Comparison of ENCODE assay signal across 29 cellular contexts in the genomic region with DNA sequence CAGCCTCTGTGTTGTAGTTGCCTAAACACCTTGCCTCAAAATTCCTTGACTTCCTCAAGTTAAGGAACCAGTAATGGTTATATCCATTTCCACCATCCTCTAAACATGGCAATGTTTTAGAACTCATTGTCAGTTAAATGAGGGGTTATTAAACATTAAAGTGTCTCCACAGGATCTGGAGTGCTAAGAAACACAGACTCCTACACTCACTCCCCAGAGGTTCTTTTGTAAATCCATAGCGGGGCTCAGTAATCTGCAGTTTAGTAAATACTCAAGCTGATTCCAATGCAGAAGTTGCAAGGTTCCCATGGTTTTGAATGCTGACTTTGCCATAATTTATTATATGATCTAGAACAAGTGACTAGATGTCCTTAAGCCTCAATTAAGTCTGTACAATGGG.
"Had no signal": no experiment of that assay in that cellular context is flagged by ENCODE, and none has a peak within 500 bp of the region (broad histone marks: within the 10 kb centered on the region; RNA-seq: fewer than 3 reads in every experiment).

No MANE protein-coding gene starts in this region.

- H3K36me3 ChIP-seq: brain microvascular endothelial cell, gastrocnemius medialis, heart left ventricle had no signal

- H3K4me3 ChIP-seq: coronary artery, dorsolateral prefrontal cortex, gastrocnemius medialis, heart left ventricle had no signal

- H3K4me1 ChIP-seq: foreskin keratinocyte, gastrocnemius medialis, heart left ventricle had no signal

- H3K27ac ChIP-seq: brain microvascular endothelial cell, coronary artery, dorsolateral prefrontal cortex, foreskin keratinocyte, gastrocnemius medialis, heart left ventricle had no signal

- DNase-seq: activated CD4-positive, alpha-beta memory T cell treated with anti-CD3 and anti-CD28 coated beads, Interleukin-2, amount 10 ng/mL, durations not matched to agents 7 days and 5 days; activated CD4-positive, alpha-beta T cell treated with anti-CD3 and anti-CD28 coated beads for 1 hour; activated CD4-positive, alpha-beta T cell treated with anti-CD3 and anti-CD28 coated beads for 4 hours; activated CD4-positive, alpha-beta T cell treated with anti-CD3 and anti-CD28 coated beads, Interleukin-2, amount 10 ng/mL, durations not matched to agents 7 days and 5 days; activated CD4-positive, alpha-beta T cell treated with anti-CD3 and anti-CD28 coated beads, Interleukin-2, amount 50 U/mL, for 4 hours; activated CD8-positive, alpha-beta memory T cell treated with anti-CD3 and anti-CD28 coated beads, Interleukin-2, amount 50 U/mL, for 48 hours; activated gamma-delta T cell; activated naive CD4-positive, alpha-beta T cell; activated naive CD4-positive, alpha-beta T cell treated with anti-CD3 and anti-CD28 coated beads, Interleukin-2, amount 50 U/mL, for 16 hours; activated T-cell treated with anti-CD3 and anti-CD28 coated beads for 4 hours; activated T-cell treated with anti-CD3 and anti-CD28 coated beads, Interleukin-2, amount 50 U/mL, for 24 hours; activated T-cell treated with anti-CD3 and anti-CD28 coated beads, Interleukin-2, amount 50 U/mL, for 72 hours; amniotic stem cell; anterior cingulate cortex; brain microvascular endothelial cell; dorsolateral prefrontal cortex; effector memory CD4-positive, alpha-beta T cell; endodermal cell; foreskin keratinocyte; gastrocnemius medialis; glutamatergic neuron; heart left ventricle; T-helper 1 cell; T-helper 2 cell had no signal

- H3K9me3 Mint-ChIP-seq: activated CD4-positive, alpha-beta memory T cell treated with anti-CD3 and anti-CD28 coated beads, Interleukin-2, amount 10 ng/mL, durations not matched to agents 7 days and 5 days; activated CD4-positive, alpha-beta T cell treated with anti-CD3 and anti-CD28 coated beads, Interleukin-2, amount 10 ng/mL, durations not matched to agents 7 days and 5 days; activated T-cell treated with anti-CD3 and anti-CD28 coated beads, Interleukin-2, amount 50 U/mL, for 24 hours; activated T-cell treated with anti-CD3 and anti-CD28 coated beads, Interleukin-2, amount 50 U/mL, for 72 hours; central memory CD8-positive, alpha-beta T cell; dendritic cell treated with granulocyte-macrophage colony-stimulating factor and Interleukin-4, amounts not matched to agents 40 ng/mL and 50 ng/mL, for 4 days; endodermal cell had no signal

- H3K27me3 ChIP-seq: brain microvascular endothelial cell, foreskin keratinocyte, gastrocnemius medialis, heart left ventricle had no signal

- H3K27ac Mint-ChIP-seq: activated CD4-positive, alpha-beta memory T cell treated with anti-CD3 and anti-CD28 coated beads, Interleukin-2, amount 10 ng/mL, durations not matched to agents 7 days and 5 days; activated CD4-positive, alpha-beta T cell treated with anti-CD3 and anti-CD28 coated beads, Interleukin-2, amount 10 ng/mL, durations not matched to agents 7 days and 5 days; activated naive CD8-positive, alpha-beta T cell; activated T-cell treated with anti-CD3 and anti-CD28 coated beads, Interleukin-2, amount 50 U/mL, for 24 hours; activated T-cell treated with anti-CD3 and anti-CD28 coated beads, Interleukin-2, amount 50 U/mL, for 72 hours; dendritic cell treated with granulocyte-macrophage colony-stimulating factor and Interleukin-4, amounts not matched to agents 40 ng/mL and 50 ng/mL, for 4 days; endodermal cell had no signal

- H3K9me3 ChIP-seq: gastrocnemius medialis, heart left ventricle had no signal

- H3K36me3 Mint-ChIP-seq: activated naive CD8-positive, alpha-beta T cell had no signal

- H3K27me3 Mint-ChIP-seq: activated CD4-positive, alpha-beta T cell treated with anti-CD3 and anti-CD28 coated beads, Interleukin-2, amount 10 ng/mL, durations not matched to agents 7 days and 5 days; central memory CD8-positive, alpha-beta T cell had no signal

- H3K4me1 Mint-ChIP-seq: activated CD4-positive, alpha-beta memory T cell treated with anti-CD3 and anti-CD28 coated beads, Interleukin-2, amount 10 ng/mL, durations not matched to agents 7 days and 5 days; activated CD4-positive, alpha-beta T cell treated with anti-CD3 and anti-CD28 coated beads, Interleukin-2, amount 10 ng/mL, durations not matched to agents 7 days and 5 days; central memory CD8-positive, alpha-beta T cell had no signal

- H3K4me3 Mint-ChIP-seq: activated CD4-positive, alpha-beta memory T cell treated with anti-CD3 and anti-CD28 coated beads, Interleukin-2, amount 10 ng/mL, durations not matched to agents 7 days and 5 days; activated CD4-positive, alpha-beta T cell treated with anti-CD3 and anti-CD28 coated beads, Interleukin-2, amount 10 ng/mL, durations not matched to agents 7 days and 5 days; activated naive CD8-positive, alpha-beta T cell; activated T-cell treated with anti-CD3 and anti-CD28 coated beads, Interleukin-2, amount 50 U/mL, for 24 hours; activated T-cell treated with anti-CD3 and anti-CD28 coated beads, Interleukin-2, amount 50 U/mL, for 72 hours; central memory CD8-positive, alpha-beta T cell; dendritic cell treated with granulocyte-macrophage colony-stimulating factor and Interleukin-4, amounts not matched to agents 40 ng/mL and 50 ng/mL, for 4 days; endodermal cell had no signal

- ATAC-seq: activated T-cell treated with anti-CD3 and anti-CD28 coated beads, Interleukin-2, amount 50 U/mL, for 72 hours; esophagus mucosa; foreskin keratinocyte; gastrocnemius medialis; heart left ventricle had no signal
